In genomic region chr2:172701250-172701649, GRCh38 we compare ENCODE assay signal across 16 cellular contexts. TPM values are rescaled to one million over a fixed set of nuclear protein-coding genes. Genes with fewer than 3 reads are reported as not detected.
A peak's percentile ranks its signal among the peaks of the same experiment; 100 is the strongest.
DNase-seq lines count a peak whose midpoint lies in the region; ATAC-seq and TF ChIP-seq lines count a peak whose summit lies in the region.
"Had no signal": no experiment of that assay in that cellular context is flagged by ENCODE, and none has a peak within 500 bp of the region (broad histone marks: within the 10 kb centered on the region; RNA-seq: fewer than 3 reads in every experiment).

No MANE protein-coding gene starts in this region.

- peak; percentile 79 for DNase-seq in AG08395 (ENCODE audit: low spot score)
- DNase-seq in HT1080 (ENCODE audit: low read depth), result peak; percentile 80
- DNase-seq in astrocyte of the cerebellum (ENCODE audit: low read depth), result peak; percentile 46
- peak; percentile 86 to 94 for DNase-seq in foreskin fibroblast
- DNase-seq in cardiac septum (ENCODE audit: low spot score), result no peak
- no peak for DNase-seq in stimulated activated naive CD8-positive, alpha-beta T cell treated with anti-CD3 and anti-CD28 coated beads, Interleukin-15, Interleukin-2, amounts not matched to agents 100 U/mL and 50 U/mL, for 24 hours
- DNase-seq: activated B cell treated with CpG ODN at 0.5 μM for 24 hours; activated CD8-positive, alpha-beta memory T cell treated with anti-CD3 and anti-CD28 coated beads, Interleukin-2, amount 10 ng/mL, durations not matched to agents 7 days and 5 days; DMS153; esophagus squamous epithelium; midbrain; occipital lobe; spleen; T-cell had no signal

- ATAC-seq in GM18520 (IDR thresholded peaks at IDR 0.05; ENCODE audit: unreplicated experiment) (no peak), HG02970 (IDR thresholded peaks at IDR 0.05; ENCODE audit: low FRiP score, unreplicated experiment) (no peak)
- ATAC-seq in stimulated activated naive CD8-positive, alpha-beta T cell treated with anti-CD3 and anti-CD28 coated beads, Interleukin-15, Interleukin-2, amounts not matched to agents 100 U/mL and 50 U/mL, for 24 hours, result no peak
- ATAC-seq: activated CD8-positive, alpha-beta memory T cell treated with anti-CD3 and anti-CD28 coated beads, Interleukin-2, amount 10 ng/mL, durations not matched to agents 7 days and 5 days; T-cell had no signal

- in situ Hi-C loops in astrocyte of the cerebellum (cut with HindIII; ENCODE audit: low sequenced_read_pairs), result no loop called here

- H3K4me3 ChIP-seq in astrocyte of the cerebellum (ENCODE audit: low read depth, low read length), result no peak overlapping the region
- H3K4me3 ChIP-seq in foreskin fibroblast (ENCODE audit: low read depth in 1 of 2, low read length in 2 of 2), result no peak overlapping the region
- H3K4me3 ChIP-seq: esophagus squamous epithelium, spleen had no signal

- intact Hi-C loops in cardiac septum (cut with DNase I), result no loop called here

- TF ChIP-seq CTCF in astrocyte of the cerebellum (IDR thresholded peaks at IDR 0.05; ENCODE audit: low read depth, low read length, missing control alignments) (no peak), foreskin fibroblast (IDR thresholded peaks at IDR 0.05; ENCODE audit: low read depth, low read length) (no peak)

RNA-seq across cellular contexts. Expression of gene RAPGEF4, which starts 34.4 kb away (rescaled TPM):
- total RNA-seq in HT1080 (2014; rRNA removed; shearing (Covaris generic)), result 0.07 and 0.18 TPM in 2 replicates
- 0.05 and 0.24 TPM in 2 replicates for polyA plus RNA-seq in HT1080 (2015; cell fraction: cytosol; rRNA removed)
- 0.53 and 1.3 TPM in 2 replicates for polyA plus RNA-seq in HT1080 (2015; cell fraction: nucleus; rRNA removed)
- 12.6 TPM for total RNA-seq in cardiac septum
- total RNA-seq: activated B cell treated with CpG ODN at 0.5 μM for 24 hours had no signal

Comparison
In these comparisons a context has a peak if more than half of its experiments do, and no peak if none do; other contexts are left out.
1. DNase-seq: peak in AG08395 (single experiment), HT1080 (single experiment), astrocyte of the cerebellum (single experiment) and foreskin fibroblast (2 of 2); none in cardiac septum (single experiment) and stimulated activated naive CD8-positive, alpha-beta T cell treated with anti-CD3 and anti-CD28 coated beads, Interleukin-15, Interleukin-2, amounts not matched to agents 100 U/mL and 50 U/mL, for 24 hours (single experiment).
2. RNA of gene RAPGEF4, which starts 34.4 kb away (total RNA-seq): 12.6 TPM in cardiac septum (single experiment); 0.07 to 0.18 TPM in HT1080; every median in the first group is over 10 times any median in the second.